In genomic region chr4:185134176-185134869, GRCh38 we compare ENCODE assay signal across 9 cellular contexts. TPM values are rescaled to one million over a fixed set of nuclear protein-coding genes. Genes with fewer than 3 reads are reported as not detected.
DNase-seq lines count a peak whose midpoint lies in the region; ATAC-seq, FAIRE-seq and TF ChIP-seq lines count a peak whose summit lies in the region.
"Had no signal": no experiment of that assay in that cellular context is flagged by ENCODE, and none has a peak within 500 bp of the region (broad histone marks: within the 10 kb centered on the region; RNA-seq: fewer than 3 reads in every experiment).

No MANE protein-coding gene starts in this region.

- H2AFZ ChIP-seq in K562 (ENCODE audit: low read depth, low read length): 0 out of 2 replicates have a peak overlapping the region, but pooled peaks have one; percentile 44

- peak; percentile 85 to 89 for TF ChIP-seq RAD21 in K562 (CRISPR knock-in tag; conservative IDR thresholded peaks at IDR 0.05 in 1 of 2, IDR thresholded peaks at IDR 0.05 in 1 of 2)

- BruUV-seq in K562 (replicated peaks; lab: Mats Ljungman, UMichigan): no TSS peak

- TF ChIP-seq POLR2A in K562 (conservative IDR thresholded peaks at IDR 0.05) (no peak), suprapubic skin (IDR thresholded peaks at IDR 0.05) (no peak)

- H3K4me1 ChIP-seq in K562 (replicated peaks in 1 of 2; ENCODE audit: control insufficient read depth in 2 of 2, insufficient read depth in 2 of 2, low read length in 2 of 2) (peaks cover 0 to 3% of the 10 kb centered on the region in 2 experiments; a peak in 1 of 5 replicates), suprapubic skin (no peaks in the 10 kb centered on the region)

- H3K4me1 Mint-ChIP-seq in activated CD8-positive, alpha-beta memory T cell treated with anti-CD3 and anti-CD28 coated beads, Interleukin-2, amount 10 ng/mL, durations not matched to agents 7 days and 5 days: no peaks in the 10 kb centered on the region
- H3K4me1 Mint-ChIP-seq in HFFc6 (ENCODE audit: low read depth): no peaks in the 10 kb centered on the region
- H3K4me1 Mint-ChIP-seq: central memory CD8-positive, alpha-beta T cell had no signal

- H3K4me3 ChIP-seq in K562 (no peak overlapping the region), suprapubic skin (no peak overlapping the region)

- TF ChIP-seq CTCF in HFFc6 (IDR thresholded peaks at IDR 0.05) (peak; percentile 95), K562 (IDR thresholded peaks at IDR 0.05 in 2 of 3, conservative IDR thresholded peaks at IDR 0.05 in 1 of 3; ENCODE audit: insufficient read depth in 2 of 3, low read depth in 1 of 3, low read length in 3 of 3) (peak; percentile 59 to 88 (median 71); a peak in 5 of 6 replicates), suprapubic skin (IDR thresholded peaks at IDR 0.05) (peak; percentile 55 to 63)

- H3K27me3 ChIP-seq in K562 (ENCODE audit: control insufficient read depth in 2 of 2, insufficient read depth in 2 of 2, low read length in 2 of 2): no peaks in the 10 kb centered on the region; a peak in 1 of 5 replicates
- H3K27me3 ChIP-seq in suprapubic skin: no peaks in the 10 kb centered on the region

- H3K27me3 Mint-ChIP-seq in activated CD8-positive, alpha-beta memory T cell treated with anti-CD3 and anti-CD28 coated beads, Interleukin-2, amount 10 ng/mL, durations not matched to agents 7 days and 5 days: peaks cover 26% of the 10 kb centered on the region
- H3K27me3 Mint-ChIP-seq in HFFc6 (ENCODE audit: insufficient read depth): peaks cover 5% of the 10 kb centered on the region

- DNase-seq in activated CD8-positive, alpha-beta memory T cell treated with anti-CD3 and anti-CD28 coated beads, Interleukin-2, amount 10 ng/mL, durations not matched to agents 7 days and 5 days: no peak
- no peak for DNase-seq in activated CD8-positive, alpha-beta memory T cell treated with anti-CD3 and anti-CD28 coated beads, Interleukin-2, amount 50 U/mL, for 4 hours
- DNase-seq in HFFc6: peak; percentile 51
- peak; percentile 63 for DNase-seq in NCI-H2227 (lab: John Stamatoyannopoulos, UW; ENCODE audit: unreplicated experiment)
- peak; percentile 40 to 67 (median 46) for DNase-seq in K562 (ENCODE audit: extremely low read depth in 1 of 4, low spot score in 3 of 4)
- DNase-seq in inferior parietal cortex (ENCODE audit: extremely low spot score): peak; percentile 74
- DNase-seq in suprapubic skin (ENCODE audit: low spot score in 2 of 2): no peak
- no peak for DNase-seq in GF-D8 (lab: John Stamatoyannopoulos, UW)

- no peaks in the 10 kb centered on the region for H4K20me1 ChIP-seq in K562 (replicated peaks; ENCODE audit: control insufficient read depth, insufficient read depth, low read length)

- in situ Hi-C loops in K562 (cut with MboI): loop anchor here (10.0 kb wide), 1 partner anchor 130 kb away; no protein-coding TSS in a partner anchor

- TF ChIP-seq EP300 in K562 (IDR thresholded peaks at IDR 0.05; ENCODE audit: low read length): no peak
- TF ChIP-seq EP300 in suprapubic skin (IDR thresholded peaks at IDR 0.05): no peak

- POLR2A ChIA-PET in K562 (lab: Yijun Ruan, JAX): interaction anchor here (0.6 to 1.6 kb wide), 3 partner anchors 9 to 95 kb away, joined by 3 to 4 read pairs (median 4); partner anchors contain the start of gene SLC25A4

- no peak overlapping the region for H3K4me2 ChIP-seq in K562 (ENCODE audit: insufficient read depth, low read length)

- no peaks in the 10 kb centered on the region for H3K36me3 Mint-ChIP-seq in activated CD8-positive, alpha-beta memory T cell treated with anti-CD3 and anti-CD28 coated beads, Interleukin-2, amount 10 ng/mL, durations not matched to agents 7 days and 5 days
- H3K36me3 Mint-ChIP-seq in HFFc6 (ENCODE audit: low read depth): no peaks in the 10 kb centered on the region

- H3K9me3 Mint-ChIP-seq in activated CD8-positive, alpha-beta memory T cell treated with anti-CD3 and anti-CD28 coated beads, Interleukin-2, amount 10 ng/mL, durations not matched to agents 7 days and 5 days (ENCODE audit: low read depth): no peaks in the 10 kb centered on the region
- no peaks in the 10 kb centered on the region for H3K9me3 Mint-ChIP-seq in HFFc6
- H3K9me3 Mint-ChIP-seq: central memory CD8-positive, alpha-beta T cell had no signal

- no peak overlapping the region for H3K27ac Mint-ChIP-seq in activated CD8-positive, alpha-beta memory T cell treated with anti-CD3 and anti-CD28 coated beads, Interleukin-2, amount 10 ng/mL, durations not matched to agents 7 days and 5 days
- no peak overlapping the region for H3K27ac Mint-ChIP-seq in HFFc6

- no peak overlapping the region for H3K9ac ChIP-seq in K562 (ENCODE audit: insufficient read depth in 1 of 2, low read depth in 2 of 2, low read length in 2 of 2)

- no peaks in the 10 kb centered on the region for H3K9me1 ChIP-seq in K562 (ENCODE audit: control insufficient read depth, insufficient read depth, low read length)

- ATAC-seq in activated CD8-positive, alpha-beta memory T cell treated with anti-CD3 and anti-CD28 coated beads, Interleukin-2, amount 10 ng/mL, durations not matched to agents 7 days and 5 days: peak; percentile 66
- ATAC-seq in K562: peak; percentile 89

- intact Hi-C loops in K562 (cut with micrococcal nuclease): loop anchor here (1.0 to 10.0 kb wide), 6 partner anchors 38 to 460 kb away; no protein-coding TSS in a partner anchor

- WGBS in K562 (ENCODE audit: insufficient coverage, low coverage, missing lambda C conversion rate): 41% methylated on average over 3 of the region's 3 CpGs
- 38% methylated on average over 3 of the region's 3 CpGs for WGBS in suprapubic skin

- CTCF ChIA-PET in activated CD8-positive, alpha-beta memory T cell treated with anti-CD3 and anti-CD28 coated beads, Interleukin-2, amount 10 ng/mL, durations not matched to agents 7 days and 5 days (lab: Charles Lee): interaction anchor here (0.8 to 3.0 kb wide), 17 partner anchors 9 to 486 kb away, joined by 3 to 53 read pairs (median 5); partner anchors contain the start of genes HELT and SLC25A4
- CTCF ChIA-PET in K562 (lab: Yijun Ruan, JAX; ENCODE audit: low intra/inter-chr PET ratio): interaction anchor here (0.6 to 2.4 kb wide), 5 partner anchors 39 to 129 kb away, joined by 3 to 33 read pairs (median 6); no protein-coding TSS in a partner anchor

- FAIRE-seq in K562 (lab: Jason Lieb, UNC): peak; percentile 88

- no peak overlapping the region for H3K4me3 Mint-ChIP-seq in activated CD8-positive, alpha-beta memory T cell treated with anti-CD3 and anti-CD28 coated beads, Interleukin-2, amount 10 ng/mL, durations not matched to agents 7 days and 5 days
- no peak overlapping the region for H3K4me3 Mint-ChIP-seq in HFFc6
- H3K4me3 Mint-ChIP-seq: central memory CD8-positive, alpha-beta T cell had no signal

- no peak overlapping the region for H3K27ac ChIP-seq in K562 (ENCODE audit: extremely low read depth, low read depth, low read length)
- no peak overlapping the region for H3K27ac ChIP-seq in suprapubic skin

- H3K36me3 ChIP-seq in K562 (ENCODE audit: control insufficient read depth, insufficient read depth, low read length) (no peaks in the 10 kb centered on the region), suprapubic skin (no peaks in the 10 kb centered on the region)

- H3K9me3 ChIP-seq in K562 (replicated peaks; ENCODE audit: control insufficient read depth, insufficient read depth, low read depth, low read length) (no peaks in the 10 kb centered on the region), suprapubic skin (no peaks in the 10 kb centered on the region)

- no peaks in the 10 kb centered on the region for H3K79me2 ChIP-seq in K562 (ENCODE audit: control insufficient read depth, insufficient read depth, low read length)

TF ChIP-seq in K562, 482 proteins besides CTCF, POLR2A, EP300 and RAD21 (continues in another document):
- TF ChIP-seq POU5F1 (IDR thresholded peaks at IDR 0.05; ENCODE audit: borderline replicate concordance, low read depth, low read length, partially characterized antibody) (no peak), CTBP1 (IDR thresholded peaks at IDR 0.05; ENCODE audit: borderline replicate concordance) (no peak), HNRNPH1 (optimal IDR thresholded peaks at IDR 0.05; ENCODE audit: low read depth, low read length) (no peak), CREBBP (IDR thresholded peaks at IDR 0.05; ENCODE audit: low read depth, low read length) (no peak), LARP7 (IDR thresholded peaks at IDR 0.05) (no peak), CREM (IDR thresholded peaks at IDR 0.05; ENCODE audit: low read depth) (no peak), SMC3 (conservative IDR thresholded peaks at IDR 0.05; ENCODE audit: insufficient read depth, low read depth, low read length) (peak; percentile 53), GTF2F1 (IDR thresholded peaks at IDR 0.05; ENCODE audit: low read depth, low read length) (no peak), NFE2 (IDR thresholded peaks at IDR 0.05; ENCODE audit: low read depth) (no peak), ZNF24 (IDR thresholded peaks at IDR 0.05) (peak; percentile 86), CEBPB (tag; IDR thresholded peaks at IDR 0.05) (peak; percentile 63), RBM39 (optimal IDR thresholded peaks at IDR 0.05; ENCODE audit: low read depth, low read length) (no peak)

RNA-seq across cellular contexts. Expression of gene SLC25A4, which starts 8.7 kb away (rescaled TPM):
- total RNA-seq in activated CD8-positive, alpha-beta memory T cell treated with anti-CD3 and anti-CD28 coated beads, Interleukin-2, amount 10 ng/mL, durations not matched to agents 7 days and 5 days: 1 to 10 TPM; 5.8 to 6.4 TPM
- total RNA-seq in HFFc6 (2021; fragmentation: NEBNext Ultra II Directional; extraction: Animal tissue kit (Norgen Biotek cat#: 25700)): 10 to 100 TPM in 4 of 6 experiments, 1 to 10 TPM in 2; 8.8 to 16.3 (median 10.3) TPM
- total RNA-seq in K562 (2011; cell fraction: chromatin; rRNA removed; ENCODE audit: low replicate concordance): 11.5 and 23.4 TPM in 2 replicates
- total RNA-seq in K562 (2011; cell fraction: nucleolus; rRNA removed): 18.2 and 20.8 TPM in 2 replicates
- 18.3 and 19.0 TPM in 2 replicates for total RNA-seq in K562 (2011; cell fraction: nucleoplasm; rRNA removed)
- 18.2 and 24.5 TPM in 2 replicates for total RNA-seq in K562 (2014; rRNA removed)
- total RNA-seq in K562 (2014; rRNA removed; fragmentation: Illumina TruSeq; extraction: Trizol): 17.7 and 19.5 TPM in 2 replicates
- 16.9 and 19.6 TPM in 2 replicates for total RNA-seq in K562 (2015; rRNA removed; fragmentation: Illumina TruSeq; extraction: Trizol)
- total RNA-seq in K562 (2021): 28.4 and 30.3 TPM in 2 replicates
- polyA plus RNA-seq in K562 (2011; rRNA removed): 28.6 and 29.8 TPM in 2 replicates
- polyA plus RNA-seq in K562 (2011; cell fraction: cytosol; rRNA removed): 23.4 and 25.3 TPM in 2 replicates
- 33.8 and 41.2 TPM in 2 replicates for polyA plus RNA-seq in K562 (2011; cell fraction: nucleus; rRNA removed)
- 29.1 and 29.6 TPM in 2 replicates for polyA plus RNA-seq in K562 (2012)
- polyA plus RNA-seq in K562 (2014; fragmentation: Illumina TruSeq; extraction: Trizol): 17.5 and 19.7 TPM in 2 replicates
- 10 to 100 TPM in 1 of 2 experiments, 1 to 10 TPM in 1; 8.3 to 13.6 TPM for polyA plus RNA-seq in K562 (2014; fragmentation: Nextera tagmentation; extraction: Ambion mirVana)
- polyA plus RNA-seq in K562 (2014; rRNA removed): 25.5 and 27.4 TPM in 2 replicates
- 12.5 and 13.2 TPM in 2 replicates for polyA minus RNA-seq in K562 (2011; rRNA and poly(A)+ RNA removed)
- 12.5 and 14.7 TPM in 2 replicates for polyA minus RNA-seq in K562 (2011; cell fraction: cytosol; rRNA and poly(A)+ RNA removed)
- 10.0 and 15.6 TPM in 2 replicates for polyA minus RNA-seq in K562 (2011; cell fraction: nucleus; rRNA and poly(A)+ RNA removed)
- 10 to 100 TPM; 13.8 to 20.3 (median 16.2) TPM for total RNA-seq in suprapubic skin

Comparison
In these comparisons a context has a peak if more than half of its experiments do, and no peak if none do; other contexts are left out.
1. DNase-seq: peak in HFFc6 (single experiment), NCI-H2227 (single experiment), K562 (4 of 4) and inferior parietal cortex (single experiment); none in activated CD8-positive, alpha-beta memory T cell treated with anti-CD3 and anti-CD28 coated beads, Interleukin-2, amount 10 ng/mL, durations not matched to agents 7 days and 5 days (single experiment), activated CD8-positive, alpha-beta memory T cell treated with anti-CD3 and anti-CD28 coated beads, Interleukin-2, amount 50 U/mL, for 4 hours (single experiment), suprapubic skin (0 of 2) and GF-D8 (single experiment).
2. Peak in every context shown above with its lines, with median percentiles within 50 percentile points of each other: CTCF ChIP-seq.